In genomic region chr9:114328937-114329623, GRCh38 we compare ENCODE assay signal across 9 cellular contexts. TPM values are rescaled to one million over a fixed set of nuclear protein-coding genes. Genes with fewer than 3 reads are reported as not detected.
"Had no signal": no experiment of that assay in that cellular context is flagged by ENCODE, and none has a peak within 500 bp of the region (broad histone marks: within the 10 kb centered on the region; RNA-seq: fewer than 3 reads in every experiment).

No MANE protein-coding gene starts in this region.

RNA-seq across cellular contexts. Expression of gene ORM2, which starts 0.6 kb away (rescaled TPM):
- total RNA-seq: activated CD8-positive, alpha-beta memory T cell treated with anti-CD3 and anti-CD28 coated beads for 36 hours; activated CD8-positive, alpha-beta T cell treated with anti-CD3 and anti-CD28 coated beads for 36 hours; activated naive CD8-positive, alpha-beta T cell treated with anti-CD3 and anti-CD28 coated beads for 36 hours; activated T-cell treated with anti-CD3 and anti-CD28 coated beads, Interleukin-2, amount 50 U/mL, for 72 hours; activated T-helper 17 cell treated with anti-CD3 and anti-CD28 coated beads, Interleukin-2, amount 50 U/mL, for 72 hours; cardiac muscle cell; LHCN-M2; NCI-H460; Right ventricle myocardium superior had no signal
- polyA plus RNA-seq: cardiac muscle cell had no signal

RNA-seq across cellular contexts. Expression of gene ORM1, which starts 6.2 kb away (rescaled TPM):
- total RNA-seq: activated CD8-positive, alpha-beta memory T cell treated with anti-CD3 and anti-CD28 coated beads for 36 hours; activated CD8-positive, alpha-beta T cell treated with anti-CD3 and anti-CD28 coated beads for 36 hours; activated naive CD8-positive, alpha-beta T cell treated with anti-CD3 and anti-CD28 coated beads for 36 hours; activated T-cell treated with anti-CD3 and anti-CD28 coated beads, Interleukin-2, amount 50 U/mL, for 72 hours; activated T-helper 17 cell treated with anti-CD3 and anti-CD28 coated beads, Interleukin-2, amount 50 U/mL, for 72 hours; cardiac muscle cell; LHCN-M2; NCI-H460 had no signal
